8 cellular contexts compared by ENCODE assay signal in the genomic region with DNA sequence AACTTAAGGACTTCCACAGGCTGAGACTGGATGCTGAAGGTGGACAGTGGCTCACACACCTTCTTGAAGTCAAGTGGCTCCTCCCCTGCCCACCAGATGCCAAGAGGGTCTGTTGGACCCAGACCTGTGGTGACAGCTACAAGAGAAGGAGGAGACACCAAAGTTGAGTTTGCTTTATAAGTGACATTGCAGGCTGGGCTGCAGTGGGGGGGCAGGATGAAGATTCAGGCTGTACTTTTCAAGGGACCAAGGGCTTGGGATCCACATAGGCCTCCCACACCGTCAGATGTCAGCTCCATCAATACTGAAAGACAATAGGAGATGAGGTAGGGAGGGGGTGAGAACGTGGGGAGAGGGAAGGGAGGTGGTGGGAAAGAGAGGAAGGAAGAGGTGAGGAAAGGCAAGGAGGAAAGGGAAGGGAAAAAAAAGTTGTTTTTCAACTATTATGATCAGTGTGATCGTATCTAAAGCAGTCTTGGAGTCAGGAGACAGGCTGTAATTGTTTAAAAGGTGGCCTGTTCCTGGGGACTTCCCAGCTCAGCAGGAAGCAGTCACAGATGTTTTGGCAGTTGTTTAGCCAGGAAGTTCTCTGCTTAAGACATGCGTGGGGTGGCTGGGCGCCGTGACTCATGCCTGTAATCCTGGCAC.
DNase-seq lines count a peak whose midpoint lies in the region; ATAC-seq and TF ChIP-seq lines count a peak whose summit lies in the region.

No MANE protein-coding gene starts in this region.

- no peaks in the 10 kb centered on the region for H3K36me3 ChIP-seq in gastrocnemius medialis

- ATAC-seq in GM21528 (IDR thresholded peaks at IDR 0.05; ENCODE audit: low FRiP score, unreplicated experiment) (peak; percentile 60), gastrocnemius medialis (peak; percentile 73 to 78), HG03342 (IDR thresholded peaks at IDR 0.05; ENCODE audit: unreplicated experiment) (no peak), HG02973 (IDR thresholded peaks at IDR 0.05; ENCODE audit: unreplicated experiment) (no peak)
- ATAC-seq in activated T-cell treated with anti-CD3 and anti-CD28 coated beads, Interleukin-2, amount 50 U/mL, for 4 hours, result peak; percentile 96 to 98

- peaks cover 0 to 10% of the 10 kb centered on the region in 2 donors for H3K4me1 ChIP-seq in gastrocnemius medialis

- H3K27me3 ChIP-seq in gastrocnemius medialis, result no peaks in the 10 kb centered on the region

- intact Hi-C loops in gastrocnemius medialis (cut with DNase I; ENCODE audit: low total_unique reads), result loop anchor here (10.0 kb wide), 1 partner anchor 50 kb away; no protein-coding TSS in a partner anchor

- in situ Hi-C loops in gastrocnemius medialis (cut with MboI; ENCODE audit: low sequenced_read_pairs in 4 of 4), result no loop called here

- no peaks in the 10 kb centered on the region for H3K9me3 Mint-ChIP-seq in activated T-cell treated with anti-CD3 and anti-CD28 coated beads, Interleukin-2, amount 50 U/mL, for 4 hours

- peak; percentile 41 for DNase-seq in AG20443 (ENCODE audit: low spot score)
- peak; percentile 70 for DNase-seq in MV-4-11 (lab: John Stamatoyannopoulos, UW)
- DNase-seq in activated T-cell treated with anti-CD3 and anti-CD28 coated beads, Interleukin-2, amount 50 U/mL, for 4 hours, result peak; percentile 68
- peak; percentile 67 for DNase-seq in germinal center (ENCODE audit: low spot score)
- DNase-seq in gastrocnemius medialis, result peak in 1 of 2 donors; percentile 18

- H3K27ac ChIP-seq in gastrocnemius medialis, result peak overlapping the region; percentile 42 to 72 (median 60)

- TF ChIP-seq CTCF in gastrocnemius medialis (IDR thresholded peaks at IDR 0.05 in 4 of 5, conservative IDR thresholded peaks at IDR 0.05 in 1 of 5), result no peak

- H3K27me3 Mint-ChIP-seq in activated T-cell treated with anti-CD3 and anti-CD28 coated beads, Interleukin-2, amount 50 U/mL, for 4 hours (ENCODE audit: low read depth), result no peaks in the 10 kb centered on the region

- H3K9me3 ChIP-seq in gastrocnemius medialis, result no peaks in the 10 kb centered on the region

- no peaks in the 10 kb centered on the region for H3K36me3 Mint-ChIP-seq in activated T-cell treated with anti-CD3 and anti-CD28 coated beads, Interleukin-2, amount 50 U/mL, for 4 hours (ENCODE audit: insufficient read depth)

- peak overlapping the region; percentile 36 for H3K4me3 Mint-ChIP-seq in activated T-cell treated with anti-CD3 and anti-CD28 coated beads, Interleukin-2, amount 50 U/mL, for 4 hours

- no peak for TF ChIP-seq POLR2A in gastrocnemius medialis (IDR thresholded peaks at IDR 0.05)

- H3K4me3 ChIP-seq in gastrocnemius medialis, result no peak overlapping the region

- peaks cover 36% of the 10 kb centered on the region for H3K4me1 Mint-ChIP-seq in activated T-cell treated with anti-CD3 and anti-CD28 coated beads, Interleukin-2, amount 50 U/mL, for 4 hours (ENCODE audit: low read depth)

Comparison
In these comparisons a context has a peak if more than half of its experiments do, and no peak if none do; other contexts are left out.
1. ATAC-seq: peak in GM21528 (single experiment), activated T-cell treated with anti-CD3 and anti-CD28 coated beads, Interleukin-2, amount 50 U/mL, for 4 hours (2 of 2) and gastrocnemius medialis (2 of 2); none in HG03342 (single experiment) and HG02973 (single experiment).